Comparison of ENCODE assay signal across 1 cellular context in genomic region chr16:55622302-55622701, GRCh38.
A peak's percentile ranks its signal among the peaks of the same experiment; 100 is the strongest.
TF ChIP-seq lines count a peak whose summit lies in the region.

No MANE protein-coding gene starts in this region.

TF ChIP-seq in HepG2, 621 proteins besides CTCF, POLR2A, EP300 and RAD21:
- TF ChIP-seq ERF (CRISPR knock-in tag; IDR thresholded peaks at IDR 0.05), result 0 out of 2 replicates have a peak, but pooled peaks have one; percentile 12
- no peak for TF ChIP-seq ZNF687 (CRISPR knock-in tag; IDR thresholded peaks at IDR 0.05)
- TF ChIP-seq THAP11 (CRISPR knock-in tag; IDR thresholded peaks at IDR 0.05), result 0 out of 2 replicates have a peak, but pooled peaks have one; percentile 11
- 0 out of 2 replicates have a peak, but pooled peaks have one; percentile 24 for TF ChIP-seq ZNF644 (CRISPR knock-in tag; IDR thresholded peaks at IDR 0.05; ENCODE audit: low read depth)
- TF ChIP-seq SMC3 (IDR thresholded peaks at IDR 0.05; ENCODE audit: low read length), result no peak
